8 cellular contexts compared by ENCODE assay signal in the genomic region with DNA sequence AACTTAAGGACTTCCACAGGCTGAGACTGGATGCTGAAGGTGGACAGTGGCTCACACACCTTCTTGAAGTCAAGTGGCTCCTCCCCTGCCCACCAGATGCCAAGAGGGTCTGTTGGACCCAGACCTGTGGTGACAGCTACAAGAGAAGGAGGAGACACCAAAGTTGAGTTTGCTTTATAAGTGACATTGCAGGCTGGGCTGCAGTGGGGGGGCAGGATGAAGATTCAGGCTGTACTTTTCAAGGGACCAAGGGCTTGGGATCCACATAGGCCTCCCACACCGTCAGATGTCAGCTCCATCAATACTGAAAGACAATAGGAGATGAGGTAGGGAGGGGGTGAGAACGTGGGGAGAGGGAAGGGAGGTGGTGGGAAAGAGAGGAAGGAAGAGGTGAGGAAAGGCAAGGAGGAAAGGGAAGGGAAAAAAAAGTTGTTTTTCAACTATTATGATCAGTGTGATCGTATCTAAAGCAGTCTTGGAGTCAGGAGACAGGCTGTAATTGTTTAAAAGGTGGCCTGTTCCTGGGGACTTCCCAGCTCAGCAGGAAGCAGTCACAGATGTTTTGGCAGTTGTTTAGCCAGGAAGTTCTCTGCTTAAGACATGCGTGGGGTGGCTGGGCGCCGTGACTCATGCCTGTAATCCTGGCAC.
DNase-seq lines count a peak whose midpoint lies in the region; ATAC-seq and TF ChIP-seq lines count a peak whose summit lies in the region.

No MANE protein-coding gene starts in this region.

- H3K4me3 ChIP-seq in mucosa of rectum (ENCODE audit: low read length in 2 of 2), result no peak overlapping the region

- no peak for TF ChIP-seq CTCF in chondrocyte (IDR thresholded peaks at IDR 0.05)

- H3K27me3 ChIP-seq in mucosa of rectum (ENCODE audit: control insufficient read depth in 2 of 2, insufficient read depth in 2 of 2, low read length in 2 of 2), result no peaks in the 10 kb centered on the region

- H3K27me3 Mint-ChIP-seq in chondrocyte (ENCODE audit: low read depth), result no peaks in the 10 kb centered on the region

- H3K4me1 ChIP-seq in mucosa of rectum (ENCODE audit: control insufficient read depth in 2 of 2, insufficient read depth in 2 of 2, low read length in 2 of 2), result peaks cover 0 to 2% of the 10 kb centered on the region in 2 donors

- H3K4me3 Mint-ChIP-seq in chondrocyte (ENCODE audit: unreplicated experiment), result no peak overlapping the region

- peak overlapping the region; percentile 53 for H3K27ac Mint-ChIP-seq in chondrocyte (ENCODE audit: unreplicated experiment)

- H3K9me3 Mint-ChIP-seq in chondrocyte (ENCODE audit: low read depth), result no peaks in the 10 kb centered on the region

- peaks cover 5% of the 10 kb centered on the region for H3K4me1 Mint-ChIP-seq in chondrocyte (ENCODE audit: low read depth)

- no peaks in the 10 kb centered on the region for H3K9me3 ChIP-seq in mucosa of rectum (ENCODE audit: control insufficient read depth in 2 of 2, low read length in 2 of 2)

- peak; percentile 56 for DNase-seq in activated CD4-positive, CD25-positive, alpha-beta regulatory T cell treated with anti-CD3 and anti-CD28 coated beads, Interleukin-2, amount 50 U/mL, for 72 hours
- DNase-seq in chondrocyte (ENCODE audit: low spot score) (no peak), NCI-H524 treated with DMSO at 0.1 percent for 48 hours (lab: John Stamatoyannopoulos, UW) (no peak)
- DNase-seq in stimulated activated naive CD4-positive, alpha-beta T cell treated with Interleukin-2 at 50 U/mL for 16 hours (lab: John Stamatoyannopoulos, UW), result peak; percentile 63

- H3K36me3 ChIP-seq in mucosa of rectum (ENCODE audit: control insufficient read depth in 2 of 2, insufficient read depth in 2 of 2, low read length in 2 of 2), result no peaks in the 10 kb centered on the region

- H3K36me3 Mint-ChIP-seq in chondrocyte (ENCODE audit: low read depth), result no peaks in the 10 kb centered on the region

- H3K9ac ChIP-seq in mucosa of rectum (ENCODE audit: low read depth in 1 of 2, low read length in 2 of 2), result peak overlapping the region in 1 of 2 donors; percentile 41

- H3K27ac ChIP-seq in mucosa of rectum (ENCODE audit: low read depth in 2 of 2, low read length in 2 of 2), result peak overlapping the region; percentile 57 to 67

- ATAC-seq in GM18520 (IDR thresholded peaks at IDR 0.05; ENCODE audit: unreplicated experiment), result peak; percentile 55
- peak; percentile 91 for ATAC-seq in HG03432 (IDR thresholded peaks at IDR 0.05; ENCODE audit: unreplicated experiment)
- ATAC-seq in HG03280 (IDR thresholded peaks at IDR 0.05; ENCODE audit: unreplicated experiment), result no peak

Comparison
In these comparisons a context has a peak if more than half of its experiments do, and no peak if none do; other contexts are left out.
1. DNase-seq: peak in activated CD4-positive, CD25-positive, alpha-beta regulatory T cell treated with anti-CD3 and anti-CD28 coated beads, Interleukin-2, amount 50 U/mL, for 72 hours (single experiment) and stimulated activated naive CD4-positive, alpha-beta T cell treated with Interleukin-2 at 50 U/mL for 16 hours (single experiment); none in chondrocyte (single experiment) and NCI-H524 treated with DMSO at 0.1 percent for 48 hours (single experiment).